Comparison of ENCODE assay signal across 20 cellular contexts in the genomic region with DNA sequence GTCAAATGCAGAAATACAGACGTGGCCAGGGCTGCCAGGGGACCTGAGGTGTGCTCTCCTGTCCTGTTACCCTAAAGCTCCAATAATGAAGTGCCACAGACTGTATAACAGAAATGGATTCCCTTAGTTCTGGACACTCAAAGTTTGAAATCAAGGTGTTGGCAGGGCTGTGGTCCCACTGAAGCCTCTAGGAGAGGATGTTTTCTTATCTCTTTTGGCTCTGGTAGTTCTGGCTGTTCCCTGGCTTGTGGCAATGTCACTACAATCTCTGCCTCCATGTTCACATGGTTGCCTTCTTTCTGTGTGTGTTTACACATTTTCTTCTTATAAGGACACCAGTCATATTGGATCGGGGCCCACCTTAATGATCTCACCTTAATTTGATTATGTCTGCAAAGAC.
"Had no signal": no experiment of that assay in that cellular context is flagged by ENCODE, and none has a peak within 500 bp of the region (broad histone marks: within the 10 kb centered on the region; RNA-seq: fewer than 3 reads in every experiment).

No MANE protein-coding gene starts in this region.

- H3K36me3 ChIP-seq: ovary, right lobe of liver, spleen, tibial nerve had no signal

- H3K4me3 ChIP-seq: coronary artery, lung, neural progenitor cell, ovary, right lobe of liver, spleen, testis, tibial nerve had no signal

- H3K27ac ChIP-seq: coronary artery, neural progenitor cell, ovary, right lobe of liver, spleen, testis, tibial nerve had no signal

- H3K9me3 Mint-ChIP-seq: natural killer cell treated with Interleukin-12 subunit alpha and Interleukin-12 subunit beta and Interleukin-15 and Interleukin-18, amount 100 ng/mL, for 72 hours had no signal

- H3K36me3 Mint-ChIP-seq: natural killer cell treated with Interleukin-12 subunit alpha and Interleukin-12 subunit beta and Interleukin-15 and Interleukin-18, amount 100 ng/mL, for 72 hours; neural progenitor cell; stimulated activated naive B cell treated with anti-CD40 and anti-IgM and Interleukin-4, amounts not matched to agents 10 μg/mL and 1 μg/mL and 100 μg/mL, for 72 hours had no signal

- H3K4me1 ChIP-seq: neural progenitor cell, right lobe of liver, spleen, testis, tibial nerve had no signal

- DNase-seq: central memory CD4-positive, alpha-beta T cell; effector CD4-positive, alpha-beta T cell; mesenchymal stem cell; midbrain; nucleus accumbens; ovary; right lobe of liver; spleen; stimulated activated CD4-positive, alpha-beta T cell treated with anti-CD3 and anti-CD28 coated beads, Interleukin-15, amount 100 ng/mL, for 24 hours; stimulated activated CD4-positive, alpha-beta T cell treated with anti-CD3 and anti-CD28 coated beads, Interleukin-2, amount 100 ng/mL, for 24 hours; stimulated activated CD4-positive, alpha-beta T cell treated with anti-CD3 and anti-CD28 coated beads, Interleukin-4, amount 100 ng/mL, for 4 hours; stimulated activated naive B cell treated with anti-CD40 and anti-IgM and Interleukin-4, amounts not matched to agents 10 μg/mL and 1 μg/mL and 100 μg/mL, for 72 hours; stimulated activated naive CD8-positive, alpha-beta T cell treated with anti-CD3 and anti-CD28 coated beads, Interleukin-15, amount 100 ng/mL, for 72 hours; testis had no signal

- H3K27me3 ChIP-seq: neural progenitor cell, ovary, right lobe of liver, spleen, testis, tibial nerve had no signal

- H3K4me3 Mint-ChIP-seq: natural killer cell treated with Interleukin-12 subunit alpha and Interleukin-12 subunit beta and Interleukin-15 and Interleukin-18, amount 100 ng/mL, for 72 hours; neural progenitor cell; stimulated activated naive B cell treated with anti-CD40 and anti-IgM and Interleukin-4, amounts not matched to agents 10 μg/mL and 1 μg/mL and 100 μg/mL, for 72 hours; stimulated activated naive CD8-positive, alpha-beta T cell treated with anti-CD3 and anti-CD28 coated beads, Interleukin-15, amount 100 ng/mL, for 72 hours had no signal

- H3K4me1 Mint-ChIP-seq: neural progenitor cell; stimulated activated naive B cell treated with anti-CD40 and anti-IgM and Interleukin-4, amounts not matched to agents 10 μg/mL and 1 μg/mL and 100 μg/mL, for 72 hours; stimulated activated naive CD8-positive, alpha-beta T cell treated with anti-CD3 and anti-CD28 coated beads, Interleukin-15, amount 100 ng/mL, for 72 hours had no signal

- H3K27ac Mint-ChIP-seq: natural killer cell treated with Interleukin-12 subunit alpha and Interleukin-12 subunit beta and Interleukin-15 and Interleukin-18, amount 100 ng/mL, for 72 hours; neural progenitor cell; progenitor cell of endocrine pancreas; stimulated activated naive B cell treated with anti-CD40 and anti-IgM and Interleukin-4, amounts not matched to agents 10 μg/mL and 1 μg/mL and 100 μg/mL, for 72 hours had no signal

- H3K9me3 ChIP-seq: ovary, right lobe of liver, testis had no signal

- ATAC-seq: natural killer cell treated with Interleukin-12 subunit alpha and Interleukin-12 subunit beta and Interleukin-15 and Interleukin-18, amount 100 ng/mL, for 72 hours; stimulated activated naive B cell treated with anti-CD40 and anti-IgM and Interleukin-4, amounts not matched to agents 10 μg/mL and 1 μg/mL and 100 μg/mL, for 72 hours; stimulated activated naive CD8-positive, alpha-beta T cell treated with anti-CD3 and anti-CD28 coated beads, Interleukin-15, amount 100 ng/mL, for 72 hours had no signal

- H3K27me3 Mint-ChIP-seq: progenitor cell of endocrine pancreas; stimulated activated naive CD8-positive, alpha-beta T cell treated with anti-CD3 and anti-CD28 coated beads, Interleukin-15, amount 100 ng/mL, for 72 hours had no signal
